27 cellular contexts compared by ENCODE assay signal in genomic region chr10:75011221-75011620, GRCh38.
A peak's percentile ranks its signal among the peaks of the same experiment; 100 is the strongest.
DNase-seq lines count a peak whose midpoint lies in the region; ATAC-seq and TF ChIP-seq lines count a peak whose summit lies in the region.
"Had no signal": no experiment of that assay in that cellular context is flagged by ENCODE, and none has a peak within 500 bp of the region (broad histone marks: within the 10 kb centered on the region; RNA-seq: fewer than 3 reads in every experiment).

No MANE protein-coding gene starts in this region.

- no peaks in the 10 kb centered on the region for H3K9me3 ChIP-seq in MM.1S (replicated peaks; ENCODE audit: insufficient read depth, low read length)
- H3K9me3 ChIP-seq: BLaER1 treated with 17β-estradiol and CSF1 and Interleukin-3, amounts not matched to agents 10 nM and 100 nM; Caco-2; SK-N-SH had no signal

- peak overlapping the region; percentile 87 for H3K4me2 ChIP-seq in MM.1S (ENCODE audit: low read depth, low read length)
- H3K4me2 ChIP-seq: BLaER1 treated with 17β-estradiol and CSF1 and Interleukin-3, amounts not matched to agents 10 nM and 100 nM; SK-N-SH had no signal

- H3K36me3 ChIP-seq in MM.1S (replicated peaks; ENCODE audit: insufficient read depth, low read length) = no peaks in the 10 kb centered on the region

- H3K27me3 Mint-ChIP-seq in memory B cell = no peaks in the 10 kb centered on the region
- no peaks in the 10 kb centered on the region for H3K27me3 Mint-ChIP-seq in activated T-cell treated with anti-CD3 and anti-CD28 coated beads, Interleukin-2, amount 50 U/mL, for 72 hours (ENCODE audit: low read depth)
- H3K27me3 Mint-ChIP-seq: CD4-positive, alpha-beta memory T cell had no signal

- H4K20me1 ChIP-seq in MM.1S (ENCODE audit: insufficient read depth, low read length) = no peaks in the 10 kb centered on the region
- H4K20me1 ChIP-seq: BLaER1 treated with 17β-estradiol and CSF1 and Interleukin-3, amounts not matched to agents 10 nM and 100 nM had no signal

- peak overlapping the region; percentile 81 for H3K27ac ChIP-seq in MM.1S (ENCODE audit: low read length)
- H3K27ac ChIP-seq: BLaER1 treated with 17β-estradiol and CSF1 and Interleukin-3, amounts not matched to agents 10 nM and 100 nM; GM23248 had no signal

- peaks cover 74% of the 10 kb centered on the region for H3K4me1 ChIP-seq in MM.1S (ENCODE audit: low read length)
- H3K4me1 ChIP-seq: Caco-2 had no signal

- no peaks in the 10 kb centered on the region for H3K9me2 ChIP-seq in MM.1S (replicated peaks; ENCODE audit: insufficient read depth, low read length)
- H3K9me2 ChIP-seq: SK-N-SH had no signal

- H3K27ac Mint-ChIP-seq in memory B cell = peak overlapping the region; percentile 77
- H3K27ac Mint-ChIP-seq in activated T-cell treated with anti-CD3 and anti-CD28 coated beads, Interleukin-2, amount 50 U/mL, for 72 hours = no peak overlapping the region

- no peaks in the 10 kb centered on the region for H3K27me3 ChIP-seq in MM.1S (replicated peaks; ENCODE audit: insufficient read depth, low read length)
- H3K27me3 ChIP-seq: BLaER1 treated with 17β-estradiol and CSF1 and Interleukin-3, amounts not matched to agents 10 nM and 100 nM had no signal

- no peaks in the 10 kb centered on the region for H3K79me2 ChIP-seq in MM.1S (ENCODE audit: low read length)

- DNase-seq in GM12865 (ENCODE audit: low read depth) = peak; percentile 53
- peak; percentile 44 for DNase-seq in GM20000 (ENCODE audit: low spot score)
- DNase-seq in MM.1S = peak; percentile 36
- no peak for DNase-seq in memory B cell (ENCODE audit: low spot score in 2 of 2)
- no peak for DNase-seq in activated T-cell treated with anti-CD3 and anti-CD28 coated beads, Interleukin-2, amount 50 U/mL, for 72 hours
- no peak for DNase-seq in omental fat pad (ENCODE audit: low spot score)
- DNase-seq: Caco-2; CD4-positive, alpha-beta memory T cell; GM23248; H7; IMR-90; KG1; NCI-H1048; NCI-H1417 treated with DMSO at 0.1 percent for 48 hours; NCI-H1694 treated with DMSO at 0.1 percent for 48 hours; NCI-H2081; NCI-H2171; NCI-H226; NCI-H510A; NCI-H69; SIG-M5; SK-N-SH; SW 1271; T-helper 2 cell had no signal

- H2AFZ ChIP-seq in MM.1S (ENCODE audit: low read length) = no peak overlapping the region
- H2AFZ ChIP-seq: GM23248 had no signal

- ATAC-seq in memory B cell (ENCODE audit: low read depth) (no peak), HG02870 (IDR thresholded peaks at IDR 0.05; ENCODE audit: unreplicated experiment) (no peak), GM18858 (IDR thresholded peaks at IDR 0.05; ENCODE audit: unreplicated experiment) (no peak), omental fat pad (ENCODE audit: low FRiP score) (no peak)
- no peak for ATAC-seq in activated T-cell treated with anti-CD3 and anti-CD28 coated beads, Interleukin-2, amount 50 U/mL, for 72 hours (replicated peaks in 1 of 2)

- no peaks in the 10 kb centered on the region for H3K9me3 Mint-ChIP-seq in memory B cell
- no peaks in the 10 kb centered on the region for H3K9me3 Mint-ChIP-seq in activated T-cell treated with anti-CD3 and anti-CD28 coated beads, Interleukin-2, amount 50 U/mL, for 72 hours
- H3K9me3 Mint-ChIP-seq: CD4-positive, alpha-beta memory T cell had no signal

- H3K4me3 ChIP-seq in GM12865 (ENCODE audit: low read depth, low read length) (no peak overlapping the region), MM.1S (ENCODE audit: low read length) (0 out of 2 replicates have a peak overlapping the region, but pooled peaks have one; percentile 32)
- H3K4me3 ChIP-seq: BLaER1 treated with 17β-estradiol and CSF1 and Interleukin-3, amounts not matched to agents 10 nM and 100 nM; GM23248 had no signal

- H3K36me3 Mint-ChIP-seq in memory B cell = peaks cover 8% of the 10 kb centered on the region
- peaks cover 0 to 1% of the 10 kb centered on the region in 2 donors for H3K36me3 Mint-ChIP-seq in activated T-cell treated with anti-CD3 and anti-CD28 coated beads, Interleukin-2, amount 50 U/mL, for 72 hours (ENCODE audit: insufficient read depth in 2 of 2)

- H3F3A ChIP-seq in MM.1S (ENCODE audit: insufficient read depth, low read length) = peaks cover 38% of the 10 kb centered on the region

- peak overlapping the region; percentile 12; the same call in 1 of the 2 replicates for H3K9ac ChIP-seq in MM.1S (ENCODE audit: low read length)
- H3K9ac ChIP-seq: BLaER1 treated with 17β-estradiol and CSF1 and Interleukin-3, amounts not matched to agents 10 nM and 100 nM; GM23248; SK-N-SH had no signal

- H3K4me3 Mint-ChIP-seq in memory B cell = no peak overlapping the region
- no peak overlapping the region for H3K4me3 Mint-ChIP-seq in activated T-cell treated with anti-CD3 and anti-CD28 coated beads, Interleukin-2, amount 50 U/mL, for 72 hours
- H3K4me3 Mint-ChIP-seq: CD4-positive, alpha-beta memory T cell had no signal

- peaks cover 30% of the 10 kb centered on the region for H3K4me1 Mint-ChIP-seq in memory B cell
- peaks cover 47% of the 10 kb centered on the region for H3K4me1 Mint-ChIP-seq in activated T-cell treated with anti-CD3 and anti-CD28 coated beads, Interleukin-2, amount 50 U/mL, for 72 hours (ENCODE audit: low read depth)

- TF ChIP-seq CTCF in GM12865 (IDR thresholded peaks at IDR 0.05; ENCODE audit: insufficient read depth, low read depth, low read length, missing control alignments) (no peak), GM20000 (IDR thresholded peaks at IDR 0.05; ENCODE audit: extremely low read depth, missing control alignments) (no peak), MM.1S (IDR thresholded peaks at IDR 0.05; ENCODE audit: low read length) (no peak), omental fat pad (IDR thresholded peaks at IDR 0.05) (no peak)

Comparison
In these comparisons a context has a peak if more than half of its experiments do, and no peak if none do; other contexts are left out.
1. DNase-seq: peak in GM12865 (single experiment), GM20000 (single experiment) and MM.1S (single experiment); none in memory B cell (0 of 2), activated T-cell treated with anti-CD3 and anti-CD28 coated beads, Interleukin-2, amount 50 U/mL, for 72 hours (0 of 2) and omental fat pad (single experiment).